In the genomic region with DNA sequence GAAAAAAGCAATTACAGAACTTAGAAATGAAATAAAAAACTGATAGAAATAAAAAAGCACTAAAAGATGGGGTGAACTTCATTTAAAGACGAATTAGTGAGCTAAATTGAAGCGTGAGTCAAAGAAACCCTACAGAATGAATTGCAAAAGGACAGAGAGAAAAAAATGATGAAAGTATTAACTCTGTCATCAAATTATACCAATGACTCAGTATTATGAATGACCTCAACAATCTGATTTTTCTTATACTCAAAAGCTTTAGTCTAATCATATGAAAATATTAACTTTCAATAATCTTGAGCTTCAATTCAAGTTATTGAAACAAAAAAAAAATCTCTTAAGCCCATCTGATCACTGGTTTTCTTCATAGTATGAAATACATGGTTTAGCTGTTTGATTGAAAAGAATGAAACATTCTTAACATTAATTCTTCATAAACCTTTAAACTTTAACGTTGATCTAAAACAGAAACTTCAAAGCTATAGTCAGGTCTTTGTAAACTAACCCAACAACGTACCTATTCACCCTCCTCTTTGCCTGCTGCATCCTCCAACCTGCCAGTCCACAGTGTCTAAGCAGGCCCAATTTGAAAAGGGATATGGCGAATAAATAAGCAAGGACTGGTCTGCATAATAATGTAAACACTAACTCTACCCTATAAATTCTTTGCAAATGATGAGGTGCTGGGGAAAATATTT, we compare ENCODE assay signal across 12 cellular contexts.
"Had no signal": no experiment of that assay in that cellular context is flagged by ENCODE, and none has a peak within 500 bp of the region (broad histone marks: within the 10 kb centered on the region; RNA-seq: fewer than 3 reads in every experiment).

No MANE protein-coding gene starts in this region.

- H3K27me3 ChIP-seq: body of pancreas, heart left ventricle, ovary had no signal

- H3K9me3 ChIP-seq: body of pancreas, heart left ventricle, ovary, thoracic aorta had no signal

- H3K27ac ChIP-seq: body of pancreas, heart left ventricle, ovary, thoracic aorta had no signal

- DNase-seq: activated CD4-positive, alpha-beta T cell treated with anti-CD3 and anti-CD28 coated beads, Interleukin-2, amount 50 U/mL, for 1 hour; activated naive CD4-positive, alpha-beta T cell treated with anti-CD3 and anti-CD28 coated beads, Interleukin-2, amount 50 U/mL, for 16 hours; amniotic stem cell; body of pancreas; endodermal cell; erythroblast; foreskin fibroblast; heart left ventricle; ovary; stimulated activated CD4-positive, alpha-beta T cell treated with anti-CD3 and anti-CD28 coated beads, Interleukin-4, amount 100 ng/mL, for 1 hour; stimulated activated naive CD8-positive, alpha-beta T cell treated with anti-CD3 and anti-CD28 coated beads, Interleukin-15, amount 100 ng/mL, for 72 hours had no signal

- ATAC-seq: body of pancreas; heart left ventricle; stimulated activated naive CD8-positive, alpha-beta T cell treated with anti-CD3 and anti-CD28 coated beads, Interleukin-15, amount 100 ng/mL, for 72 hours had no signal

- H3K36me3 ChIP-seq: heart left ventricle, ovary, thoracic aorta had no signal

- H3K4me3 ChIP-seq: body of pancreas, heart left ventricle, ovary, thoracic aorta had no signal
